Comparison of ENCODE assay signal across 11 cellular contexts in the genomic region with DNA sequence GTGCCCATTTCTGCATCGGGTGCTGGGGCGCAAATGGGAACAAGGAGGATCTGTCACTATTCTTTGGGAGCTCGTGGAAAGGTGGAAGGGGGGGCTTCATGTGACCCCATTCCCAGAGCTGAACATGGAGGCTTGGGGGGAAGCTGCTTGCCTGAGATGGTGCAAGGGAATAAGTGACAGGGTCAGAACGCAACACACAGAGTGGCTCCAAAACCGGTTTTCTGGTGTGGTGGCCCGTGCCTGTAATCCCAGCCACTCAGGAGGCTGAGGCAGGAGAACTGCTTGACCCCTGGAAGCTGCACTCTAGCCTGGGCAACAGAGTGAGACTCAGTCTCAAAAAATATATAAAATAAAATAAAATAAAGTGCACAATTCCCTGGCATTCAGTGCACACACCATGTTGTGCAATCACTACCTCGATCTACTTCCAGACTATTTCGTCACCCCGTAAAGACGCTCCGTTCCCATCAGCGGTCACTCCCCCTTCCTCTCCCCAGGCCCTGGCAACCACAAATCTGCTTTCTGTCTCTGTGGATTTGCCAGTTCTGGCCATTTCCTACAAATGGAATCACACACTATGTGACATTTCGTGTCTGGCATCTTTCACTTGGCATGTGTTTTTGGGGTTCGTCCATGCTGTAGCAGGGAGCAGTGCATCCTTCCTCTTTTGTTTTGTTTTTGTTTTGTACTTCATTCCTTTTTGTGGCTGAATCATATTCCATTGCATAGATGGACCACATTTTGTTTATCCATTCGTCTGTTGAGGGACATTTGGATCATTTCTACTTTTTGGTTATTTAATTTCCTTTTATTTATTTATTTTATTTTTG. TPM values are rescaled to one million over a fixed set of nuclear protein-coding genes. Genes with fewer than 3 reads are reported as not detected.
DNase-seq lines count a peak whose midpoint lies in the region; ATAC-seq and TF ChIP-seq lines count a peak whose summit lies in the region.
"Had no signal": no experiment of that assay in that cellular context is flagged by ENCODE, and none has a peak within 500 bp of the region (broad histone marks: within the 10 kb centered on the region; RNA-seq: fewer than 3 reads in every experiment).

No MANE protein-coding gene starts in this region.

- no peak overlapping the region for H3K4me3 ChIP-seq in NB4 (ENCODE audit: low read depth, low read length)
- no peak overlapping the region for H3K4me3 ChIP-seq in esophagus muscularis mucosa
- H3K4me3 ChIP-seq: dorsolateral prefrontal cortex had no signal

- ATAC-seq in omental fat pad (ENCODE audit: low FRiP score) (peak; percentile 83), GM21576 (IDR thresholded peaks at IDR 0.05; ENCODE audit: unreplicated experiment) (no peak), GM19455 (IDR thresholded peaks at IDR 0.05; ENCODE audit: unreplicated experiment) (no peak)
- ATAC-seq: left colon had no signal

- TF ChIP-seq EP300 in esophagus muscularis mucosa (IDR thresholded peaks at IDR 0.05), result no peak

- DNase-seq in AG09319 (ENCODE audit: extremely low read depth, low read depth) (peak; percentile 67), NB4 (ENCODE audit: low read depth) (peak; percentile 77), esophagus muscularis mucosa (ENCODE audit: extremely low spot score) (no peak), omental fat pad (ENCODE audit: low spot score) (no peak), NCI-H1436 (lab: John Stamatoyannopoulos, UW) (no peak)
- no peak for DNase-seq in effector CD8-positive, alpha-beta T cell (lab: John Stamatoyannopoulos, UW)
- DNase-seq: SK-N-SH had no signal

- H3K9me3 ChIP-seq in esophagus muscularis mucosa, result no peaks in the 10 kb centered on the region
- H3K9me3 ChIP-seq: SK-N-SH had no signal

- H3K4me1 ChIP-seq in esophagus muscularis mucosa, result peaks cover 0 to 15% (median 6%) of the 10 kb centered on the region in 4 donors

- 70% methylated on average over 13 of the region's 15 CpGs for WGBS in esophagus muscularis mucosa

- intact Hi-C loops in esophagus muscularis mucosa (cut with DNase I), result no loop called here

- peak overlapping the region; percentile 15 to 35 (median 32) for H3K27ac ChIP-seq in esophagus muscularis mucosa (replicated peaks in 1 of 4)
- H3K27ac ChIP-seq: dorsolateral prefrontal cortex had no signal

- TF ChIP-seq POLR2A in NB4 (IDR thresholded peaks at IDR 0.05; ENCODE audit: extremely low read depth, insufficient read length) (no peak), esophagus muscularis mucosa (IDR thresholded peaks at IDR 0.05; ENCODE audit: low read depth) (no peak)

- H3K36me3 ChIP-seq in esophagus muscularis mucosa, result no peaks in the 10 kb centered on the region

- no peak for TF ChIP-seq CTCF in AG09319 (IDR thresholded peaks at IDR 0.05; ENCODE audit: low read depth, low read length)
- no peak for TF ChIP-seq CTCF in NB4 (IDR thresholded peaks at IDR 0.05; ENCODE audit: low read depth, low read length)
- no peak for TF ChIP-seq CTCF in esophagus muscularis mucosa (IDR thresholded peaks at IDR 0.05)
- no peak for TF ChIP-seq CTCF in omental fat pad (IDR thresholded peaks at IDR 0.05)

- H3K27me3 ChIP-seq in esophagus muscularis mucosa, result peaks cover 0 to 15% (median 0%) of the 10 kb centered on the region in 4 donors

RNA-seq across cellular contexts. Expression of a gene that starts 18.3 kb away (rescaled TPM):
- total RNA-seq in esophagus muscularis mucosa (under 1 TPM; 0.33 to 0.83 (median 0.62) TPM), omental fat pad (1 to 10 TPM; 1.1 to 1.9 (median 1.3) TPM)
- total RNA-seq: left colon had no signal

RNA-seq across cellular contexts. Expression of a gene that starts 22.4 kb away (rescaled TPM):
- total RNA-seq in esophagus muscularis mucosa (100 to 1,000 TPM in 1 of 4 donors, 10 to 100 TPM in 3; 54.8 to 116 (median 77.4) TPM), omental fat pad (100 to 1,000 TPM in 2 of 4 donors, 10 to 100 TPM in 2; 67.3 to 113 (median 96.0) TPM)

Comparison
In these comparisons a context has a peak if more than half of its experiments do, and no peak if none do; other contexts are left out.
1. DNase-seq: peak in AG09319 (single experiment) and NB4 (single experiment); none in esophagus muscularis mucosa (single experiment), omental fat pad (single experiment), NCI-H1436 (single experiment) and effector CD8-positive, alpha-beta T cell (single experiment).